1 cellular context compared by ENCODE assay signal in genomic region chr22:26529345-26529744, GRCh38.
TF ChIP-seq lines count a peak whose summit lies in the region.

No MANE protein-coding gene starts in this region.

TF ChIP-seq in HepG2, 621 proteins besides CTCF, POLR2A, EP300 and RAD21 (continued from another document):
- TF ChIP-seq KLF16 (CRISPR knock-in tag; IDR thresholded peaks at IDR 0.05) (0 out of 4 replicates have a peak, but pooled peaks of 1 of the 2 experiments have one; percentile 22), DMTF1 (CRISPR knock-in tag; IDR thresholded peaks at IDR 0.05) (no peak), ZNF781 (CRISPR knock-in tag; IDR thresholded peaks at IDR 0.05; ENCODE audit: borderline replicate concordance, not compliant biosample characterization) (no peak), ZFAT (CRISPR knock-in tag; conservative IDR thresholded peaks at IDR 0.05) (no peak), ZFP37 (CRISPR knock-in tag; IDR thresholded peaks at IDR 0.05; ENCODE audit: borderline replicate concordance) (no peak), GZF1 (CRISPR knock-in tag; IDR thresholded peaks at IDR 0.05) (no peak), ZNF446 (CRISPR knock-in tag; IDR thresholded peaks at IDR 0.05) (no peak), SAP130 (CRISPR knock-in tag; IDR thresholded peaks at IDR 0.05; ENCODE audit: low read depth) (peak; percentile 29; the same call in 1 of the 2 replicates), SRSF1 (optimal IDR thresholded peaks at IDR 0.05; ENCODE audit: low read depth, low read length) (no peak), PRPF4 (IDR thresholded peaks at IDR 0.05; ENCODE audit: low read depth, low read length, poor library complexity, severe bottlenecking) (no peak), ATM (IDR thresholded peaks at IDR 0.05; ENCODE audit: borderline replicate concordance) (no peak), SNRNP70 (IDR thresholded peaks at IDR 0.05; ENCODE audit: low read depth, low read length) (no peak), HNRNPL (IDR thresholded peaks at IDR 0.05; ENCODE audit: low read depth, low read length) (no peak), ZNF17 (CRISPR knock-in tag; IDR thresholded peaks at IDR 0.05) (no peak), ZNF281 (CRISPR knock-in tag; IDR thresholded peaks at IDR 0.05; ENCODE audit: borderline replicate concordance) (peak; percentile 21; the same call in 1 of the 2 replicates), NR2F1 (CRISPR knock-in tag; IDR thresholded peaks at IDR 0.05) (0 out of 4 replicates have a peak, but pooled peaks of 1 of the 2 experiments have one; percentile 28), CEBPG (CRISPR knock-in tag; IDR thresholded peaks at IDR 0.05) (peak; percentile 41; the same call in 1 of the 2 replicates), ZNF782 (CRISPR knock-in tag; IDR thresholded peaks at IDR 0.05; ENCODE audit: borderline replicate concordance) (no peak), ZNF274 (CRISPR knock-in tag; IDR thresholded peaks at IDR 0.05) (no peak), CEBPB (IDR thresholded peaks at IDR 0.05; ENCODE audit: borderline replicate concordance, low read depth, low read length) (peak; percentile 92), ZNF546 (CRISPR knock-in tag; conservative IDR thresholded peaks at IDR 0.05) (no peak), ZNF770 (CRISPR knock-in tag; IDR thresholded peaks at IDR 0.05) (no peak)
- TF ChIP-seq, protein P1, sequence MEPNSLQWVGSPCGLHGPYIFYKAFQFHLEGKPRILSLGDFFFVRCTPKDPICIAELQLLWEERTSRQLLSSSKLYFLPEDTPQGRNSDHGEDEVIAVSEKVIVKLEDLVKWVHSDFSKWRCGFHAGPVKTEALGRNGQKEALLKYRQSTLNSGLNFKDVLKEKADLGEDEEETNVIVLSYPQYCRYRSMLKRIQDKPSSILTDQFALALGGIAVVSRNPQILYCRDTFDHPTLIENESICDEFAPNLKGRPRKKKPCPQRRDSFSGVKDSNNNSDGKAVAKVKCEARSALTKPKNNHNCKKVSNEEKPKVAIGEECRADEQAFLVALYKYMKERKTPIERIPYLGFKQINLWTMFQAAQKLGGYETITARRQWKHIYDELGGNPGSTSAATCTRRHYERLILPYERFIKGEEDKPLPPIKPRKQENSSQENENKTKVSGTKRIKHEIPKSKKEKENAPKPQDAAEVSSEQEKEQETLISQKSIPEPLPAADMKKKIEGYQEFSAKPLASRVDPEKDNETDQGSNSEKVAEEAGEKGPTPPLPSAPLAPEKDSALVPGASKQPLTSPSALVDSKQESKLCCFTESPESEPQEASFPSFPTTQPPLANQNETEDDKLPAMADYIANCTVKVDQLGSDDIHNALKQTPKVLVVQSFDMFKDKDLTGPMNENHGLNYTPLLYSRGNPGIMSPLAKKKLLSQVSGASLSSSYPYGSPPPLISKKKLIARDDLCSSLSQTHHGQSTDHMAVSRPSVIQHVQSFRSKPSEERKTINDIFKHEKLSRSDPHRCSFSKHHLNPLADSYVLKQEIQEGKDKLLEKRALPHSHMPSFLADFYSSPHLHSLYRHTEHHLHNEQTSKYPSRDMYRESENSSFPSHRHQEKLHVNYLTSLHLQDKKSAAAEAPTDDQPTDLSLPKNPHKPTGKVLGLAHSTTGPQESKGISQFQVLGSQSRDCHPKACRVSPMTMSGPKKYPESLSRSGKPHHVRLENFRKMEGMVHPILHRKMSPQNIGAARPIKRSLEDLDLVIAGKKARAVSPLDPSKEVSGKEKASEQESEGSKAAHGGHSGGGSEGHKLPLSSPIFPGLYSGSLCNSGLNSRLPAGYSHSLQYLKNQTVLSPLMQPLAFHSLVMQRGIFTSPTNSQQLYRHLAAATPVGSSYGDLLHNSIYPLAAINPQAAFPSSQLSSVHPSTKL (CRISPR knock-in tag; IDR thresholded peaks at IDR 0.05), result 0 out of 2 replicates have a peak, but pooled peaks have one; percentile 20
- TF ChIP-seq, protein P2, sequence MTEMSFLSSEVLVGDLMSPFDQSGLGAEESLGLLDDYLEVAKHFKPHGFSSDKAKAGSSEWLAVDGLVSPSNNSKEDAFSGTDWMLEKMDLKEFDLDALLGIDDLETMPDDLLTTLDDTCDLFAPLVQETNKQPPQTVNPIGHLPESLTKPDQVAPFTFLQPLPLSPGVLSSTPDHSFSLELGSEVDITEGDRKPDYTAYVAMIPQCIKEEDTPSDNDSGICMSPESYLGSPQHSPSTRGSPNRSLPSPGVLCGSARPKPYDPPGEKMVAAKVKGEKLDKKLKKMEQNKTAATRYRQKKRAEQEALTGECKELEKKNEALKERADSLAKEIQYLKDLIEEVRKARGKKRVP (CRISPR knock-in tag; IDR thresholded peaks at IDR 0.05), result peak in 1 of 2 experiments; percentile 66; a peak in 2 of 4 replicates
- TF ChIP-seq, protein P3, sequence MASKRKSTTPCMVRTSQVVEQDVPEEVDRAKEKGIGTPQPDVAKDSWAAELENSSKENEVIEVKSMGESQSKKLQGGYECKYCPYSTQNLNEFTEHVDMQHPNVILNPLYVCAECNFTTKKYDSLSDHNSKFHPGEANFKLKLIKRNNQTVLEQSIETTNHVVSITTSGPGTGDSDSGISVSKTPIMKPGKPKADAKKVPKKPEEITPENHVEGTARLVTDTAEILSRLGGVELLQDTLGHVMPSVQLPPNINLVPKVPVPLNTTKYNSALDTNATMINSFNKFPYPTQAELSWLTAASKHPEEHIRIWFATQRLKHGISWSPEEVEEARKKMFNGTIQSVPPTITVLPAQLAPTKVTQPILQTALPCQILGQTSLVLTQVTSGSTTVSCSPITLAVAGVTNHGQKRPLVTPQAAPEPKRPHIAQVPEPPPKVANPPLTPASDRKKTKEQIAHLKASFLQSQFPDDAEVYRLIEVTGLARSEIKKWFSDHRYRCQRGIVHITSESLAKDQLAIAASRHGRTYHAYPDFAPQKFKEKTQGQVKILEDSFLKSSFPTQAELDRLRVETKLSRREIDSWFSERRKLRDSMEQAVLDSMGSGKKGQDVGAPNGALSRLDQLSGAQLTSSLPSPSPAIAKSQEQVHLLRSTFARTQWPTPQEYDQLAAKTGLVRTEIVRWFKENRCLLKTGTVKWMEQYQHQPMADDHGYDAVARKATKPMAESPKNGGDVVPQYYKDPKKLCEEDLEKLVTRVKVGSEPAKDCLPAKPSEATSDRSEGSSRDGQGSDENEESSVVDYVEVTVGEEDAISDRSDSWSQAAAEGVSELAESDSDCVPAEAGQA (IDR thresholded peaks at IDR 0.05; ENCODE audit: low read depth), result no peak
- TF ChIP-seq, protein P3 (CRISPR knock-in tag; IDR thresholded peaks at IDR 0.05; ENCODE audit: borderline replicate concordance), result no peak
- TF ChIP-seq, protein P4, sequence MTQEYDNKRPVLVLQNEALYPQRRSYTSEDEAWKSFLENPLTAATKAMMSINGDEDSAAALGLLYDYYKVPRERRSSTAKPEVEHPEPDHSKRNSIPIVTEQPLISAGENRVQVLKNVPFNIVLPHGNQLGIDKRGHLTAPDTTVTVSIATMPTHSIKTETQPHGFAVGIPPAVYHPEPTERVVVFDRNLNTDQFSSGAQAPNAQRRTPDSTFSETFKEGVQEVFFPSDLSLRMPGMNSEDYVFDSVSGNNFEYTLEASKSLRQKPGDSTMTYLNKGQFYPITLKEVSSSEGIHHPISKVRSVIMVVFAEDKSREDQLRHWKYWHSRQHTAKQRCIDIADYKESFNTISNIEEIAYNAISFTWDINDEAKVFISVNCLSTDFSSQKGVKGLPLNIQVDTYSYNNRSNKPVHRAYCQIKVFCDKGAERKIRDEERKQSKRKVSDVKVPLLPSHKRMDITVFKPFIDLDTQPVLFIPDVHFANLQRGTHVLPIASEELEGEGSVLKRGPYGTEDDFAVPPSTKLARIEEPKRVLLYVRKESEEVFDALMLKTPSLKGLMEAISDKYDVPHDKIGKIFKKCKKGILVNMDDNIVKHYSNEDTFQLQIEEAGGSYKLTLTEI (CRISPR knock-in tag; conservative IDR thresholded peaks at IDR 0.05), result no peak
